In genomic region chr20:45828589-45828988, GRCh38 we compare ENCODE assay signal across 1 cellular context.
TF ChIP-seq lines count a peak whose summit lies in the region.

No MANE protein-coding gene starts in this region.

TF ChIP-seq in H1, 55 proteins besides CTCF, POLR2A, EP300 and RAD21:
- TF ChIP-seq SP1 (IDR thresholded peaks at IDR 0.05; ENCODE audit: low read depth, low read length), result no peak
- no peak for TF ChIP-seq CBX5 (IDR thresholded peaks at IDR 0.05; ENCODE audit: low read depth, low read length)
- no peak for TF ChIP-seq TCF12 (IDR thresholded peaks at IDR 0.05; ENCODE audit: low read depth, low read length)
- no peak for TF ChIP-seq ZNF274 (IDR thresholded peaks at IDR 0.05; ENCODE audit: borderline replicate concordance, extremely low read depth, low read length)
- no peak for TF ChIP-seq SIRT6 (IDR thresholded peaks at IDR 0.05; ENCODE audit: low read length)
- no peak for TF ChIP-seq RNF2 (IDR thresholded peaks at IDR 0.05; ENCODE audit: borderline replicate concordance, low read depth, low read length, missing control alignments, poor library complexity, severe bottlenecking)
- TF ChIP-seq ATF3 (IDR thresholded peaks at IDR 0.05; ENCODE audit: insufficient read depth, low read depth, low read length), result no peak
- no peak for TF ChIP-seq ATF2 (IDR thresholded peaks at IDR 0.05; ENCODE audit: low read length)
- TF ChIP-seq BRCA1 (IDR thresholded peaks at IDR 0.05; ENCODE audit: low read depth, low read length), result no peak
- TF ChIP-seq HDAC6 (IDR thresholded peaks at IDR 0.05; ENCODE audit: low read depth, low read length), result no peak
- no peak for TF ChIP-seq RXRA (IDR thresholded peaks at IDR 0.05; ENCODE audit: insufficient read depth, low read depth, low read length)
